Comparison of ENCODE assay signal across 9 cellular contexts in genomic region chr10:125707852-125708468, GRCh38. TPM values are rescaled to one million over a fixed set of nuclear protein-coding genes. Genes with fewer than 3 reads are reported as not detected.
DNase-seq lines count a peak whose midpoint lies in the region; ATAC-seq and TF ChIP-seq lines count a peak whose summit lies in the region.
"Had no signal": no experiment of that assay in that cellular context is flagged by ENCODE, and none has a peak within 500 bp of the region (broad histone marks: within the 10 kb centered on the region; RNA-seq: fewer than 3 reads in every experiment).

No MANE protein-coding gene starts in this region.

- intact Hi-C loops in OCI-LY7 (cut with micrococcal nuclease; ENCODE audit: unreplicated experiment), result no loop called here

- no TSS peak for BruUV-seq in OCI-LY7 (replicated peaks; lab: Mats Ljungman, UMichigan)

- no peak overlapping the region for H3K4me3 ChIP-seq in OCI-LY7 (ENCODE audit: low read depth, low read length, poor library complexity, severe bottlenecking)
- H3K4me3 ChIP-seq in upper lobe of left lung, result no peak overlapping the region
- H3K4me3 ChIP-seq: BLaER1 treated with 17β-estradiol and CSF1 and Interleukin-3, amounts not matched to agents 10 nM and 100 nM had no signal

- H3K36me3 Mint-ChIP-seq in type B pancreatic cell, result no peaks in the 10 kb centered on the region

- no peak for TF ChIP-seq EP300 in upper lobe of left lung (IDR thresholded peaks at IDR 0.05)

- H3K27me3 Mint-ChIP-seq in type B pancreatic cell, result no peaks in the 10 kb centered on the region

- CTCF ChIA-PET in OCI-LY7 (lab: Charles Lee; ENCODE audit: unreplicated experiment), result no interaction called here

- no peak overlapping the region for H3K4me2 ChIP-seq in OCI-LY7 (ENCODE audit: low read length)

- no peaks in the 10 kb centered on the region for H4K20me1 ChIP-seq in OCI-LY7 (ENCODE audit: insufficient read depth, low read length)
- H4K20me1 ChIP-seq: BLaER1 treated with 17β-estradiol and CSF1 and Interleukin-3, amounts not matched to agents 10 nM and 100 nM had no signal

- H3K36me3 ChIP-seq in OCI-LY7 (ENCODE audit: insufficient read depth, low read length) (no peaks in the 10 kb centered on the region), upper lobe of left lung (no peaks in the 10 kb centered on the region)
- H3K36me3 ChIP-seq: BLaER1 treated with 17β-estradiol and CSF1 and Interleukin-3, amounts not matched to agents 10 nM and 100 nM had no signal

- ATAC-seq in GM19395 (IDR thresholded peaks at IDR 0.05; ENCODE audit: unreplicated experiment) (peak; percentile 78), HG03432 (IDR thresholded peaks at IDR 0.05; ENCODE audit: unreplicated experiment) (peak; percentile 76), upper lobe of left lung (ENCODE audit: low FRiP score in 2 of 2) (no peak)

- H3K4me1 ChIP-seq in OCI-LY7 (ENCODE audit: insufficient read depth, low read length, poor library complexity, severe bottlenecking) (no peaks in the 10 kb centered on the region), upper lobe of left lung (peaks cover 0 to 3% (median 0%) of the 10 kb centered on the region in 4 donors)

- DNase-seq in fibroblast of peridontal ligament (ENCODE audit: extremely low read depth) (peak; percentile 26), type B pancreatic cell (ENCODE audit: extremely low spot score, unreplicated experiment) (no peak), OCI-LY7 (ENCODE audit: low spot score) (no peak), upper lobe of left lung (no peak), anterior cingulate cortex (lab: John Stamatoyannopoulos, UW) (no peak)

- H3K4me1 Mint-ChIP-seq in type B pancreatic cell (ENCODE audit: unreplicated experiment), result peaks cover 37% of the 10 kb centered on the region

- no peak for TF ChIP-seq CTCF in 22Rv1 (IDR thresholded peaks at IDR 0.05)
- no peak for TF ChIP-seq CTCF in type B pancreatic cell (conservative IDR thresholded peaks at IDR 0.05)
- no peak for TF ChIP-seq CTCF in OCI-LY7 (conservative IDR thresholded peaks at IDR 0.05; ENCODE audit: low read length)
- no peak for TF ChIP-seq CTCF in upper lobe of left lung (IDR thresholded peaks at IDR 0.05)

- no peaks in the 10 kb centered on the region for H3K27me3 ChIP-seq in upper lobe of left lung
- H3K27me3 ChIP-seq: BLaER1 treated with 17β-estradiol and CSF1 and Interleukin-3, amounts not matched to agents 10 nM and 100 nM had no signal

- H2AFZ ChIP-seq in OCI-LY7 (ENCODE audit: low read length), result no peak overlapping the region

- POLR2A ChIA-PET in OCI-LY7 (lab: Charles Lee), result interaction anchor here (0.5 to 0.7 kb wide), 2 partner anchors 36 to 200 kb away, joined by 3 to 4 read pairs; no protein-coding TSS in a partner anchor

- no peak overlapping the region for H3K27ac Mint-ChIP-seq in type B pancreatic cell

- 54 to 61% methylated on average over 2 of the region's 2 CpGs for WGBS in upper lobe of left lung, 2 donors

- no peaks in the 10 kb centered on the region for H3K9me2 ChIP-seq in OCI-LY7 (ENCODE audit: insufficient read depth, low read length)

- no peak for TF ChIP-seq POLR2A in upper lobe of left lung (IDR thresholded peaks at IDR 0.05)

- H3K9me3 ChIP-seq in OCI-LY7 (ENCODE audit: low read length), result no peaks in the 10 kb centered on the region
- H3K9me3 ChIP-seq in upper lobe of left lung, result no peaks in the 10 kb centered on the region

- H3K9me3 Mint-ChIP-seq in type B pancreatic cell, result peaks cover under 1% of the 10 kb centered on the region

- no peaks in the 10 kb centered on the region for H3K79me2 ChIP-seq in OCI-LY7 (ENCODE audit: insufficient read depth, low read depth, low read length)

- no peak overlapping the region for H3K4me3 Mint-ChIP-seq in type B pancreatic cell

- H3K27ac ChIP-seq in 22Rv1 (peak overlapping the region; percentile 36), OCI-LY7 (ENCODE audit: low read depth, low read length, poor library complexity, severe bottlenecking) (no peak overlapping the region), upper lobe of left lung (no peak overlapping the region)
- H3K27ac ChIP-seq: BLaER1 treated with 17β-estradiol and CSF1 and Interleukin-3, amounts not matched to agents 10 nM and 100 nM had no signal

RNA-seq across cellular contexts. Expression of gene EDRF1, which starts 11.5 kb away (rescaled TPM):
- total RNA-seq in type B pancreatic cell (ENCODE audit: low replicate concordance) (27.7 and 35.4 TPM in 2 replicates), OCI-LY7 (2022) (221 and 232 TPM in 2 replicates), upper lobe of left lung (10 to 100 TPM; 12.0 to 47.1 (median 19.4) TPM)
- 87.5 and 117 TPM in 2 replicates for total RNA-seq in OCI-LY7 (2014; rRNA removed; shearing (Covaris generic))

RNA-seq across cellular contexts. Expression of gene TEX36, which starts 25.0 kb away (rescaled TPM):
- total RNA-seq in type B pancreatic cell (ENCODE audit: low replicate concordance), result not detected in 2 replicates
- total RNA-seq in OCI-LY7 (2014; rRNA removed; shearing (Covaris generic)), result not detected in 2 replicates
- total RNA-seq in OCI-LY7 (2022), result not detected in 2 replicates
- total RNA-seq in upper lobe of left lung, result not detected

Comparison
In these comparisons a context has a peak if more than half of its experiments do, and no peak if none do; other contexts are left out.
1. ATAC-seq: peak in GM19395 (single experiment) and HG03432 (single experiment); none in upper lobe of left lung (0 of 2).